In the genomic region with DNA sequence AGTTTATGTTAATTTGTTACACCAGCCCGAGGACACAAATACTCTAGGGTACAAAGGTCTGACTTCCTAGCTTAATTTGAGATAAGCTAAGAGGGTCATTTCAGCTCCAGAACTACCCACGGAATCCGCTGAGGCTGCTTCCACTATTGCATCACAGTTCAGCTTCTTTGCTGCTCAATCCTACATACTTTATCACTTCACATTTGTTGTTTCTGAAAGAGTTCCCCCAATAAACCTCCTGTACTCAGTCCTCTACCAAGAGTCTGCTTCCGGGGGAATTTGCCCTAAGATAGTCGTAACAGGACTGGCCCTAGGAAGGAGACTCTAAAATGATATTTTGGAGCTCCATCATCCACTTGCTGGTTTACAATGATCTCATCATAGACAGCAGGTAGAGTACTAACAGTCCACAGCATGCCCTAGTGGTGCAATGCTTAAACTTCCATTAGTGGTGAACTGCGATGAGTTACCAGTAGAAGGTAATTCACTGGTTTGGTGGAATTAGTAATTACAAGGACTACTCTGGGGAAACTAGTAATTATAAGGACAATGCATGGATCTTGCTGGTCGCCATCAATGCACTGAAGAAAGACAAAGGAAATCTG, we compare ENCODE assay signal across 10 cellular contexts.
DNase-seq lines count a peak whose midpoint lies in the region; ATAC-seq and TF ChIP-seq lines count a peak whose summit lies in the region.
"Had no signal": no experiment of that assay in that cellular context is flagged by ENCODE, and none has a peak within 500 bp of the region (broad histone marks: within the 10 kb centered on the region; RNA-seq: fewer than 3 reads in every experiment).

No MANE protein-coding gene starts in this region.

- intact Hi-C loops in ovary (cut with DNase I): no loop called here

- in situ Hi-C loops in G401 (cut with HindIII; ENCODE audit: low sequenced_read_pairs): no loop called here

- peaks cover 27% of the 10 kb centered on the region for H3K27me3 Mint-ChIP-seq in osteocyte (ENCODE audit: unreplicated experiment)

- 75 to 80% (median 77%) methylated on average over 7 of the region's 7 CpGs for WGBS in ovary, 3 donors

- no peaks in the 10 kb centered on the region for H3K4me1 ChIP-seq in ovary (ENCODE audit: insufficient read depth)
- H3K4me1 ChIP-seq: right atrium auricular region had no signal

- H3K4me3 ChIP-seq in WERI-Rb-1 (ENCODE audit: low read depth, low read length) (no peak overlapping the region), ovary (no peak overlapping the region)
- H3K4me3 ChIP-seq: MG63, right atrium auricular region had no signal

- H3K36me3 ChIP-seq in WERI-Rb-1: no peaks in the 10 kb centered on the region
- H3K36me3 ChIP-seq in ovary: no peaks in the 10 kb centered on the region
- H3K36me3 ChIP-seq: MG63, right atrium auricular region had no signal

- DNase-seq in G401 (ENCODE audit: low spot score): peak; percentile 4
- peak; percentile 43 for DNase-seq in WERI-Rb-1
- no peak for DNase-seq in osteocyte (ENCODE audit: extremely low spot score, unreplicated experiment)
- DNase-seq in mucosa of gallbladder (ENCODE audit: low spot score): no peak
- DNase-seq in hypothalamus (lab: John Stamatoyannopoulos, UW): no peak
- no peak for DNase-seq in ovary
- DNase-seq: effector CD4-positive, alpha-beta T cell; MG63 had no signal

- H3K4me1 Mint-ChIP-seq in osteocyte (ENCODE audit: unreplicated experiment): no peaks in the 10 kb centered on the region

- H3K9me3 ChIP-seq in WERI-Rb-1 (ENCODE audit: severe bottlenecking) (no peaks in the 10 kb centered on the region), ovary (no peaks in the 10 kb centered on the region)
- H3K9me3 ChIP-seq: MG63, right atrium auricular region had no signal

- no peaks in the 10 kb centered on the region for H3K36me3 Mint-ChIP-seq in osteocyte (ENCODE audit: unreplicated experiment)

- peak; percentile 57 for ATAC-seq in HG03103 (IDR thresholded peaks at IDR 0.05; ENCODE audit: low read depth, unreplicated experiment)

- H3K27me3 ChIP-seq in WERI-Rb-1 (ENCODE audit: insufficient read depth, low read depth, severe bottlenecking) (no peaks in the 10 kb centered on the region), ovary (no peaks in the 10 kb centered on the region)
- H3K27me3 ChIP-seq: MG63, right atrium auricular region had no signal

- peak; percentile 73 for TF ChIP-seq CTCF in WERI-Rb-1 (IDR thresholded peaks at IDR 0.05; ENCODE audit: low read depth, low read length)
- peak; percentile 21 for TF ChIP-seq CTCF in osteocyte (IDR thresholded peaks at IDR 0.05)
- TF ChIP-seq CTCF in ovary (IDR thresholded peaks at IDR 0.05): no peak

- no peak for TF ChIP-seq POLR2A in ovary (IDR thresholded peaks at IDR 0.05)

- H3K27ac ChIP-seq in WERI-Rb-1: no peak overlapping the region
- H3K27ac ChIP-seq in ovary: no peak overlapping the region
- H3K27ac ChIP-seq: right atrium auricular region had no signal

- no peak overlapping the region for H3K27ac Mint-ChIP-seq in osteocyte (ENCODE audit: unreplicated experiment)

- no peak overlapping the region for H3K4me3 Mint-ChIP-seq in osteocyte (ENCODE audit: unreplicated experiment)

- no peak for TF ChIP-seq EP300 in ovary (IDR thresholded peaks at IDR 0.05)

- no peaks in the 10 kb centered on the region for H3K9me3 Mint-ChIP-seq in osteocyte (ENCODE audit: unreplicated experiment)

Comparison
In these comparisons a context has a peak if more than half of its experiments do, and no peak if none do; other contexts are left out.
1. DNase-seq: peak in G401 (single experiment) and WERI-Rb-1 (single experiment); none in osteocyte (single experiment), mucosa of gallbladder (single experiment), hypothalamus (0 of 51) and ovary (0 of 5).
2. CTCF ChIP-seq: peak in WERI-Rb-1 (single experiment) and osteocyte (single experiment); none in ovary (0 of 3).